In the genomic region with DNA sequence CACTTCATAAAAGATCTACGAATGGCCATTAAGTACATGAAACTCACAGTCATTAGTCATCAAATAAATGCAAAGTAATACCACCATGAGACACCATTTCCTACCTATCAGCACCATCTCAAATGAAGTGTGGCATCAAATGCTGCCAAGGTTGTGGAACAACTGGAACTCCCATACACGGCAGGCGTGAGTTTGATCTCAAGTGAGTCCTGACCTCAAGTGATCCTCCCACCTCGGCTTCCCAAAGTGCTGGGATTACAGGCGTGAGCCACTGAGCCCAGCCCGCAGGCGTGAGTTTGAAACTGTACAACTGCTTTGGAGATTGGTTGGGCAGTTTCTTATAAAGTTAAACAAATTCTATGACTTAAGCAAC, we compare ENCODE assay signal across 8 cellular contexts. TPM values are rescaled to one million over a fixed set of nuclear protein-coding genes. Genes with fewer than 3 reads are reported as not detected.
DNase-seq lines count a peak whose midpoint lies in the region; ATAC-seq, FAIRE-seq and TF ChIP-seq lines count a peak whose summit lies in the region.

No MANE protein-coding gene starts in this region.

- in situ Hi-C loops in HAP-1 (cut with MboI; ENCODE audit: low sequenced_read_pairs) (loop anchor here (25.0 kb wide), 1 partner anchor 364 kb away; no protein-coding TSS in a partner anchor), GM12878 (cut with MboI) (loop anchor here (5.0 kb wide), 1 partner anchor 364 kb away; no protein-coding TSS in a partner anchor)

- no peaks in the 10 kb centered on the region for H3K27me3 ChIP-seq in CD8-positive, alpha-beta T cell (ENCODE audit: insufficient read depth, low read length)
- H3K27me3 ChIP-seq in HAP-1 (ENCODE audit: low read depth) (no peaks in the 10 kb centered on the region), Peyer's patch (no peaks in the 10 kb centered on the region), GM12878 (replicated peaks in 1 of 2; ENCODE audit: control insufficient read depth in 2 of 2, insufficient read depth in 2 of 2, low read length in 1 of 2) (no peaks in the 10 kb centered on the region), left lung (no peaks in the 10 kb centered on the region)

- TF ChIP-seq CTCF in CD8-positive, alpha-beta T cell (IDR thresholded peaks at IDR 0.05) = no peak
- TF ChIP-seq CTCF in Peyer's patch (IDR thresholded peaks at IDR 0.05) (no peak), GM12878 (IDR thresholded peaks at IDR 0.05 in 2 of 3, conservative IDR thresholded peaks at IDR 0.05 in 1 of 3; ENCODE audit: control insufficient read depth in 2 of 3, extremely low read depth in 1 of 3, insufficient read depth in 1 of 3, low read depth in 3 of 3, low read length in 3 of 3) (no peak), left lung (IDR thresholded peaks at IDR 0.05) (no peak)

- TF ChIP-seq RAD21 in GM12878 (IDR thresholded peaks at IDR 0.05; ENCODE audit: insufficient read depth, low read depth, low read length) = no peak

- peak overlapping the region; percentile 58 for H3K4me3 ChIP-seq in CD8-positive, alpha-beta T cell (ENCODE audit: low read depth, low read length)
- H3K4me3 ChIP-seq in HAP-1 (peak overlapping the region; percentile 35), Peyer's patch (peak overlapping the region; percentile 41 to 70 (median 52)), GM12878 (peak overlapping the region; percentile 64; the same call in 1 of the 2 replicates), left lung (peak overlapping the region; percentile 47 to 60)

- peak; percentile 34 for ATAC-seq in CD8-positive, alpha-beta T cell
- peak; percentile 4 for ATAC-seq in GM12878
- ATAC-seq in left lung = peak; percentile 46
- peak; percentile 7 to 9 for ATAC-seq in stimulated activated naive B cell treated with anti-CD40 and anti-IgM and Interleukin-4, amounts not matched to agents 10 μg/mL and 1 μg/mL and 100 μg/mL, for 72 hours (replicated peaks)

- CTCF ChIA-PET in CD8-positive, alpha-beta T cell (lab: Charles Lee) = interaction anchor here (0.8 to 5.4 kb wide), 19 partner anchors 10 to 359 kb away, joined by 3 to 131 read pairs (median 15); a partner anchor contains a TSS
- CTCF ChIA-PET in GM12878 (lab: Yijun Ruan, JAX) = interaction anchor here (0.6 to 5.1 kb wide), 33 partner anchors 11 to 641 kb away, joined by 3 to 146 read pairs (median 8); a partner anchor contains a TSS

- H3K4me2 ChIP-seq in GM12878 (ENCODE audit: control insufficient read depth, insufficient read depth) = peak overlapping the region; percentile 98

- peak overlapping the region; percentile 96 for H3K4me3 Mint-ChIP-seq in CD8-positive, alpha-beta T cell
- peak overlapping the region; percentile 86 to 91 for H3K4me3 Mint-ChIP-seq in stimulated activated naive B cell treated with anti-CD40 and anti-IgM and Interleukin-4, amounts not matched to agents 10 μg/mL and 1 μg/mL and 100 μg/mL, for 72 hours

- intact Hi-C loops in CD8-positive, alpha-beta T cell (cut with DNase I, micrococcal nuclease) = loop anchor here (1.0 to 10.0 kb wide), 3 partner anchors 29 to 436 kb away; a partner anchor contains a TSS
- intact Hi-C loops in GM12878 (cut with micrococcal nuclease; ENCODE audit: unreplicated experiment) = loop anchor here (5.0 to 10.0 kb wide), 3 partner anchors 144 to 436 kb away; no protein-coding TSS in a partner anchor
- intact Hi-C loops in left lung (cut with DNase I) = loop anchor here in 1 of 2 donors (5.0 kb wide), 1 partner anchor 359 kb away; no protein-coding TSS in a partner anchor

- H3K9me3 ChIP-seq in CD8-positive, alpha-beta T cell (ENCODE audit: low read length) = no peaks in the 10 kb centered on the region
- no peaks in the 10 kb centered on the region for H3K9me3 ChIP-seq in HAP-1
- H3K9me3 ChIP-seq in Peyer's patch = no peaks in the 10 kb centered on the region
- no peaks in the 10 kb centered on the region for H3K9me3 ChIP-seq in GM12878 (replicated peaks; ENCODE audit: control insufficient read depth, insufficient read depth, low read length)
- no peaks in the 10 kb centered on the region for H3K9me3 ChIP-seq in left lung

- peaks cover 6% of the 10 kb centered on the region for H3K36me3 Mint-ChIP-seq in CD8-positive, alpha-beta T cell
- no peaks in the 10 kb centered on the region for H3K36me3 Mint-ChIP-seq in stimulated activated naive B cell treated with anti-CD40 and anti-IgM and Interleukin-4, amounts not matched to agents 10 μg/mL and 1 μg/mL and 100 μg/mL, for 72 hours

- no peak for TF ChIP-seq EP300 in GM12878 (IDR thresholded peaks at IDR 0.05; ENCODE audit: borderline replicate concordance in 1 of 2, control insufficient read depth in 1 of 2, low read depth in 2 of 2, low read length in 2 of 2)

- no peaks in the 10 kb centered on the region for H3K27me3 Mint-ChIP-seq in CD8-positive, alpha-beta T cell (ENCODE audit: low read depth)
- no peaks in the 10 kb centered on the region for H3K27me3 Mint-ChIP-seq in stimulated activated naive B cell treated with anti-CD40 and anti-IgM and Interleukin-4, amounts not matched to agents 10 μg/mL and 1 μg/mL and 100 μg/mL, for 72 hours

- peaks cover 19% of the 10 kb centered on the region for H3K4me1 Mint-ChIP-seq in CD8-positive, alpha-beta T cell (ENCODE audit: low read depth)
- H3K4me1 Mint-ChIP-seq in stimulated activated naive B cell treated with anti-CD40 and anti-IgM and Interleukin-4, amounts not matched to agents 10 μg/mL and 1 μg/mL and 100 μg/mL, for 72 hours = peaks cover 6 to 16% of the 10 kb centered on the region in 2 donors

- BruUV-seq in GM12878 (replicated peaks; lab: Mats Ljungman, UMichigan) = TSS peak; percentile 78

- peak overlapping the region; percentile 28 for H3K27ac ChIP-seq in CD8-positive, alpha-beta T cell (ENCODE audit: low read depth, low read length)
- H3K27ac ChIP-seq in Peyer's patch (peak overlapping the region in 3 of 4 donors; percentile 0 to 87 (median 70)), GM12878 (ENCODE audit: control insufficient read depth, insufficient read depth) (peak overlapping the region; percentile 33; the same call in 1 of the 2 replicates), left lung (peak overlapping the region; percentile 90 to 94)

- RAD21 ChIA-PET in GM12878 (lab: Charles Lee; ENCODE audit: unreplicated experiment) = interaction anchor here (0.6 to 4.1 kb wide), 38 partner anchors 10 to 439 kb away, joined by 3 to 86 read pairs (median 6); a partner anchor contains a TSS

- no peaks in the 10 kb centered on the region for H3K36me3 ChIP-seq in CD8-positive, alpha-beta T cell (ENCODE audit: insufficient read depth, low read length)
- no peaks in the 10 kb centered on the region for H3K36me3 ChIP-seq in HAP-1 (replicated peaks)
- no peaks in the 10 kb centered on the region for H3K36me3 ChIP-seq in Peyer's patch
- no peaks in the 10 kb centered on the region for H3K36me3 ChIP-seq in GM12878 (ENCODE audit: control insufficient read depth in 2 of 2, insufficient read depth in 2 of 2, low read length in 1 of 2)
- H3K36me3 ChIP-seq in left lung = no peaks in the 10 kb centered on the region

- no peak for DNase-seq in CD8-positive, alpha-beta T cell
- no peak for DNase-seq in HAP-1 (ENCODE audit: low spot score in 2 of 2)
- DNase-seq in Peyer's patch = no peak
- DNase-seq in GM12878 (ENCODE audit: low read depth, low spot score) = no peak
- DNase-seq in left lung = peak in 1 of 2 donors; percentile 37
- no peak for DNase-seq in stimulated activated naive B cell treated with anti-CD40 and anti-IgM and Interleukin-4, amounts not matched to agents 10 μg/mL and 1 μg/mL and 100 μg/mL, for 72 hours
- DNase-seq in 8988T = no peak
- DNase-seq in NCI-H526 (lab: John Stamatoyannopoulos, UW) = no peak

- peak overlapping the region; percentile 95 for H3K27ac Mint-ChIP-seq in CD8-positive, alpha-beta T cell
- peak overlapping the region; percentile 94 for H3K27ac Mint-ChIP-seq in stimulated activated naive B cell treated with anti-CD40 and anti-IgM and Interleukin-4, amounts not matched to agents 10 μg/mL and 1 μg/mL and 100 μg/mL, for 72 hours

- H4K20me1 ChIP-seq in GM12878 (ENCODE audit: control insufficient read depth, insufficient read depth) = no peaks in the 10 kb centered on the region

- TF ChIP-seq POLR2A in Peyer's patch (IDR thresholded peaks at IDR 0.05) (no peak), GM12878 (IDR thresholded peaks at IDR 0.05; ENCODE audit: low read depth, low read length) (no peak)

- POLR2A ChIA-PET in CD8-positive, alpha-beta T cell (lab: Charles Lee) = interaction anchor here (1.0 to 3.9 kb wide), 12 partner anchors 20 to 108 kb away, joined by 3 to 47 read pairs (median 6); a partner anchor contains a TSS
- POLR2A ChIA-PET in GM12878 (lab: Charles Lee) = interaction anchor here (0.6 to 3.5 kb wide), 3 partner anchors 32 to 39 kb away, joined by 3 to 33 read pairs (median 12); a partner anchor contains a TSS

- H3K9ac ChIP-seq in GM12878 (ENCODE audit: control insufficient read depth, insufficient read depth, low read length) = peak overlapping the region; percentile 19; the same call in 1 of the 2 replicates

- no peaks in the 10 kb centered on the region for H3K9me3 Mint-ChIP-seq in CD8-positive, alpha-beta T cell
- H3K9me3 Mint-ChIP-seq in stimulated activated naive B cell treated with anti-CD40 and anti-IgM and Interleukin-4, amounts not matched to agents 10 μg/mL and 1 μg/mL and 100 μg/mL, for 72 hours = no peaks in the 10 kb centered on the region

- H3K4me1 ChIP-seq in CD8-positive, alpha-beta T cell (ENCODE audit: insufficient read depth, low read length) = peaks cover 18% of the 10 kb centered on the region
- H3K4me1 ChIP-seq in HAP-1 (peaks cover 22% of the 10 kb centered on the region), Peyer's patch (no peaks in the 10 kb centered on the region), GM12878 (ENCODE audit: control insufficient read depth, insufficient read depth, low read length) (peaks cover 4% of the 10 kb centered on the region), left lung (peaks cover 7 to 13% of the 10 kb centered on the region in 2 donors)

- peak overlapping the region; percentile 82 for H2AFZ ChIP-seq in GM12878 (ENCODE audit: control insufficient read depth, low read depth, low read length)

- WGBS in GM12878 (ENCODE audit: insufficient coverage, insufficient replicate concordance, low lambda C conversion rate, missing lambda C conversion rate) = 2% methylated on average over 7 of the region's 7 CpGs

- no peaks in the 10 kb centered on the region for H3K79me2 ChIP-seq in GM12878 (ENCODE audit: control insufficient read depth, insufficient read depth, low read length)

- FAIRE-seq in GM12878 (lab: Jason Lieb, UNC) = no peak

- SMC1A ChIA-PET in GM12878 (lab: Charles Lee; ENCODE audit: uncharacterized antibody, unreplicated experiment) = interaction anchor here (0.6 to 6.3 kb wide), 37 partner anchors 11 to 610 kb away, joined by 3 to 86 read pairs (median 5); a partner anchor contains a TSS

RNA-seq across cellular contexts. Expression of a gene that starts 28.8 kb away (rescaled TPM):
- total RNA-seq in CD8-positive, alpha-beta T cell = 1 to 10 TPM; 4.6 to 5.8 TPM
- total RNA-seq in Peyer's patch (10 to 100 TPM; 17.7 to 28.5 (median 21.3) TPM), GM12878 (2014; rRNA removed) (0.16 and 0.62 TPM in 2 replicates), GM12878 (2014; rRNA removed; fragmentation: Illumina TruSeq; extraction: Trizol) (0.14 and 0.22 TPM in 2 replicates), GM12878 (2021) (0.33 and 0.80 TPM in 2 replicates), left lung (10 to 100 TPM; 14.0 to 22.0 TPM)
- total RNA-seq in GM12878 (2013; cell fraction: nucleolus; rRNA removed) = 0.42 and 0.54 TPM in 2 replicates
- polyA plus RNA-seq in GM12878 (2011; ENCODE audit: low read depth) = 0.89 TPM
- polyA plus RNA-seq in GM12878 (2011; rRNA removed) (0.73 and 0.75 TPM in 2 replicates), GM12878 (2014; fragmentation: Illumina TruSeq; extraction: Trizol) (0.07 TPM in 1 of 2 replicates, not detected in the other), GM12878 (2014; fragmentation: Nextera tagmentation; extraction: Ambion mirVana) (under 1 TPM in 1 of 2 experiments, not detected in 1; 0.04 TPM), GM12878 (2014; rRNA removed) (0.11 and 0.76 TPM in 2 replicates), GM12878 (2016; fragmentation: Nextera tagmentation; extraction: Ambion mirVana) (under 1 TPM; 0.11 to 0.13 TPM)
- polyA plus RNA-seq in GM12878 (2011; cell fraction: cytosol; rRNA removed) = 1.1 and 1.2 TPM in 2 replicates
- 0.66 and 1.2 TPM in 2 replicates for polyA plus RNA-seq in GM12878 (2011; cell fraction: nucleus; rRNA removed)
- 0.95 and 1.7 TPM in 2 replicates for polyA plus RNA-seq in GM12878 (2012)
- 0.66 and 1.2 TPM in 2 replicates for polyA minus RNA-seq in GM12878 (2011; rRNA and poly(A)+ RNA removed)
- not detected in 2 replicates for polyA minus RNA-seq in GM12878 (2011; cell fraction: cytosol; rRNA and poly(A)+ RNA removed)
- 0.60 and 0.86 TPM in 2 replicates for polyA minus RNA-seq in GM12878 (2011; cell fraction: nucleus; rRNA and poly(A)+ RNA removed)

RNA-seq across cellular contexts. Expression of a gene that starts 31.2 kb away (rescaled TPM):
- 10 to 100 TPM; 80.6 to 82.6 TPM for total RNA-seq in CD8-positive, alpha-beta T cell
- 10 to 100 TPM; 11.6 to 81.7 (median 29.8) TPM for total RNA-seq in Peyer's patch
- total RNA-seq in GM12878 (2013; cell fraction: nucleolus; rRNA removed) = 414 and 491 TPM in 2 replicates
- total RNA-seq in GM12878 (2014; rRNA removed) = 74.0 and 91.2 TPM in 2 replicates
- total RNA-seq in GM12878 (2014; rRNA removed; fragmentation: Illumina TruSeq; extraction: Trizol) = 32.8 and 34.4 TPM in 2 replicates
- 144 and 150 TPM in 2 replicates for total RNA-seq in GM12878 (2021)
- polyA plus RNA-seq in GM12878 (2011; ENCODE audit: low read depth) = 43.3 TPM
- polyA plus RNA-seq in GM12878 (2011; rRNA removed) = 26.4 and 75.9 TPM in 2 replicates
- 65.0 and 68.5 TPM in 2 replicates for polyA plus RNA-seq in GM12878 (2011; cell fraction: cytosol; rRNA removed)
- 358 and 372 TPM in 2 replicates for polyA plus RNA-seq in GM12878 (2011; cell fraction: nucleus; rRNA removed)
- 71.2 and 88.3 TPM in 2 replicates for polyA plus RNA-seq in GM12878 (2012)
- polyA plus RNA-seq in GM12878 (2014; fragmentation: Illumina TruSeq; extraction: Trizol) = 42.3 and 76.1 TPM in 2 replicates
- 1 to 10 TPM; 2.9 to 3.1 TPM for polyA plus RNA-seq in GM12878 (2014; fragmentation: Nextera tagmentation; extraction: Ambion mirVana)
- polyA plus RNA-seq in GM12878 (2014; rRNA removed) = 73.4 and 91.4 TPM in 2 replicates
- polyA plus RNA-seq in GM12878 (2016; fragmentation: Nextera tagmentation; extraction: Ambion mirVana) = 10 to 100 TPM; 78.7 to 83.8 TPM
- 133 and 156 TPM in 2 replicates for polyA minus RNA-seq in GM12878 (2011; rRNA and poly(A)+ RNA removed)
- 58.0 and 62.4 TPM in 2 replicates for polyA minus RNA-seq in GM12878 (2011; cell fraction: cytosol; rRNA and poly(A)+ RNA removed)
- 140 and 216 TPM in 2 replicates for polyA minus RNA-seq in GM12878 (2011; cell fraction: nucleus; rRNA and poly(A)+ RNA removed)
- 10 to 100 TPM; 17.7 to 23.5 TPM for total RNA-seq in left lung

Comparison
In these comparisons a context has a peak if more than half of its experiments do, and no peak if none do; other contexts are left out.
1. H3K27ac ChIP-seq: peak in every context shown above with its lines; median percentile 92 in left lung; 70 in Peyer's patch; 33 in GM12878; 28 in CD8-positive, alpha-beta T cell.